ENCODE assay signal across 1 cellular context in the genomic region with DNA sequence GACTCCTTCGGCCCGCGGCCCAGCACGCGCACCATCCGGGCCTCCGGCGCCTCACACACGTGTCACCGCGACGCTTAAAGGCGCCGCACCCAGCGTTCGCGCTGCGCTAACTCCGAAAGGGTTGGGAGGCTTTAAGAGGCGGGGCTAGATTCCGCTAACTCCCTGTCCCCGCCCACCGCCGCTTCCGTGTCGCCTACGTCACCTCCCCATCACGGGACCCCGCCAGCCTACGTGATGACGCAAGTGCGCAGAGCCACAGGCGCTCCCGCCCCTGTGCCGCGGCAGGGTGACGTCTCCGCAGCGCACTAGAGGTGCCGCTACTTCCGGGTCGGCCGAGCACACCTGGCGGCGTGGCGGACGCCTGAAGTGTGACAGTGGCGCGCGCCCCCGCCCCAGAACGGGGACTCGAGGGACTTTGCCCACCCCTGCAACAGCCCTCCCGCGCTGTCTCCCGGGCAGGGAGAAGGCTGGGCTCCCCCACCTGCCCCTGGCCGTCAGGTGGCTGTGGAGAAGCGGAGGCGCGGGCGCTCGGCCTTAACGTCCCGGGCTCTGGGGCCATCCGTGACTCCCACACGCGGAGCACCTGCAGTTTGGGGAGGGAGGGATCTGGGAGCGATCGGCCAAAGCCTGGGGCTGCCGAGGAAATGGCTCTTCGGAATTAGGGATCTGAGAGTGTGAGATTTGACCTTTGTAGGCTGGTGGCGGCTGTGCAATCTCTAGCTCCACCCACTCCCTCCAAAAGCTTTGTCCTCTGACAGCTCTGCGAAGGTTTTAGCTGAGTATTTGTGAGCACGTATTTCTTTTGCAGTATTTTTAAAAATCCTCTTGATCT.
TF ChIP-seq lines count a peak whose summit lies in the region.

A gene (minus strand): TSS at position 35 of the 832 bp plus-strand sequence. CDS start 4,451 bp downstream, outside the sequence.

TF ChIP-seq in HepG2, 621 proteins besides CTCF, POLR2A, EP300 and RAD21 (continued from another document):
- TF ChIP-seq, protein P1, sequence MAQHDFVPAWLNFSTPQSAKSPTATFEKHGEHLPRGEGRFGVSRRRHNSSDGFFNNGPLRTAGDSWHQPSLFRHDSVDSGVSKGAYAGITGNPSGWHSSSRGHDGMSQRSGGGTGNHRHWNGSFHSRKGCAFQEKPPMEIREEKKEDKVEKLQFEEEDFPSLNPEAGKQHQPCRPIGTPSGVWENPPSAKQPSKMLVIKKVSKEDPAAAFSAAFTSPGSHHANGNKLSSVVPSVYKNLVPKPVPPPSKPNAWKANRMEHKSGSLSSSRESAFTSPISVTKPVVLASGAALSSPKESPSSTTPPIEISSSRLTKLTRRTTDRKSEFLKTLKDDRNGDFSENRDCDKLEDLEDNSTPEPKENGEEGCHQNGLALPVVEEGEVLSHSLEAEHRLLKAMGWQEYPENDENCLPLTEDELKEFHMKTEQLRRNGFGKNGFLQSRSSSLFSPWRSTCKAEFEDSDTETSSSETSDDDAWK (CRISPR knock-in tag; IDR thresholded peaks at IDR 0.05), result no peak
- peak; percentile 85; the same call in 1 of the 2 replicates for TF ChIP-seq SP1 (IDR thresholded peaks at IDR 0.05)
- TF ChIP-seq SP1 (CRISPR knock-in tag; IDR thresholded peaks at IDR 0.05), result peak; percentile 100
- TF ChIP-seq, protein P2, sequence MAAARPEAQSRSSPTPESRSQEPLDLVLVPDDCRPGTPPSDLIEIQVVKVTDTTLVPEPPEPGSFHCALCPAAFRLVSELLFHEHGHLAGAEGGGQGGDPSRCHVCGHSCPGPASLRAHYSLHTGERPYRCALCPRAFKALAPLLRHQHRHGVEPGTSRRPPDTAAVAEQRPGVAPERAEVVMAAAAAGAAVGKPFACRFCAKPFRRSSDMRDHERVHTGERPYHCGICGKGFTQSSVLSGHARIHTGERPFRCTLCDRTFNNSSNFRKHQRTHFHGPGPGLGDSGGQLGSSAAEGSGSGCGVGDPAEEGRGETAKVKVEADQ (CRISPR knock-in tag; IDR thresholded peaks at IDR 0.05; ENCODE audit: borderline replicate concordance), result peak; percentile 99
- TF ChIP-seq, protein P3, sequence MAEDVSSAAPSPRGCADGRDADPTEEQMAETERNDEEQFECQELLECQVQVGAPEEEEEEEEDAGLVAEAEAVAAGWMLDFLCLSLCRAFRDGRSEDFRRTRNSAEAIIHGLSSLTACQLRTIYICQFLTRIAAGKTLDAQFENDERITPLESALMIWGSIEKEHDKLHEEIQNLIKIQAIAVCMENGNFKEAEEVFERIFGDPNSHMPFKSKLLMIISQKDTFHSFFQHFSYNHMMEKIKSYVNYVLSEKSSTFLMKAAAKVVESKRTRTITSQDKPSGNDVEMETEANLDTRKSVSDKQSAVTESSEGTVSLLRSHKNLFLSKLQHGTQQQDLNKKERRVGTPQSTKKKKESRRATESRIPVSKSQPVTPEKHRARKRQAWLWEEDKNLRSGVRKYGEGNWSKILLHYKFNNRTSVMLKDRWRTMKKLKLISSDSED (CRISPR knock-in tag; IDR thresholded peaks at IDR 0.05), result no peak
- no peak; the same call in 1 of the 2 replicates for TF ChIP-seq ZNF30 (CRISPR knock-in tag; IDR thresholded peaks at IDR 0.05)
- TF ChIP-seq, protein P4, sequence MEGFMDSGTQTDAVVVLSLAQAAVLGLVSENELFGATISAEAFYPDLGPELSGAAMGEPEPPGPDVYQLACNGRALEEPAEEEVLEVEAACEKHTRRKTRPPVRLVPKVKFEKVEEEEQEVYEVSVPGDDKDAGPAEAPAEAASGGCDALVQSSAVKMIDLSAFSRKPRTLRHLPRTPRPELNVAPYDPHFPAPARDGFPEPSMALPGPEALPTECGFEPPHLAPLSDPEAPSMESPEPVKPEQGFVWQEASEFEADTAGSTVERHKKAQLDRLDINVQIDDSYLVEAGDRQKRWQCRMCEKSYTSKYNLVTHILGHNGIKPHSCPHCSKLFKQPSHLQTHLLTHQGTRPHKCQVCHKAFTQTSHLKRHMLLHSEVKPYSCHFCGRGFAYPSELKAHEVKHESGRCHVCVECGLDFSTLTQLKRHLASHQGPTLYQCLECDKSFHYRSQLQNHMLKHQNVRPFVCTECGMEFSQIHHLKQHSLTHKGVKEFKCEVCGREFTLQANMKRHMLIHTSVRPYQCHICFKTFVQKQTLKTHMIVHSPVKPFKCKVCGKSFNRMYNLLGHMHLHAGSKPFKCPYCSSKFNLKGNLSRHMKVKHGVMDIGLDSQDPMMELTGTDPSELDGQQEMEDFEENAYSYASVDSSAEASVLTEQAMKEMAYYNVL (CRISPR knock-in tag; IDR thresholded peaks at IDR 0.05; ENCODE audit: borderline replicate concordance), result peak; percentile 82; the same call in 1 of the 2 replicates
- peak; percentile 97 for TF ChIP-seq TBX2 (CRISPR knock-in tag; IDR thresholded peaks at IDR 0.05; ENCODE audit: borderline replicate concordance)
- peak; percentile 80 for TF ChIP-seq ZNF746 (CRISPR knock-in tag; IDR thresholded peaks at IDR 0.05)
- TF ChIP-seq, protein P5, sequence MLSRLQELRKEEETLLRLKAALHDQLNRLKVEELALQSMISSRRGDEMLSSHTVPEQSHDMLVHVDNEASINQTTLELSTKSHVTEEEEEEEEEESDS (CRISPR knock-in tag; IDR thresholded peaks at IDR 0.05; ENCODE audit: borderline replicate concordance), result peak; percentile 97; the same call in 1 of the 2 replicates
- TF ChIP-seq SMARCE1 (IDR thresholded peaks at IDR 0.05; ENCODE audit: borderline replicate concordance), result no peak
- peak; percentile 99 for TF ChIP-seq MXD4 (CRISPR knock-in tag; IDR thresholded peaks at IDR 0.05)
- TF ChIP-seq, protein P6, sequence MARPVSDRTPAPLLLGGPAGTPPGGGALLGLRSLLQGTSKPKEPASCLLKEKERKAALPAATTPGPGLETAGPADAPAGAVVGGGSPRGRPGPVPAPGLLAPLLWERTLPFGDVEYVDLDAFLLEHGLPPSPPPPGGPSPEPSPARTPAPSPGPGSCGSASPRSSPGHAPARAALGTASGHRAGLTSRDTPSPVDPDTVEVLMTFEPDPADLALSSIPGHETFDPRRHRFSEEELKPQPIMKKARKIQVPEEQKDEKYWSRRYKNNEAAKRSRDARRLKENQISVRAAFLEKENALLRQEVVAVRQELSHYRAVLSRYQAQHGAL (CRISPR knock-in tag; IDR thresholded peaks at IDR 0.05; ENCODE audit: not compliant biosample characterization), result peak; percentile 71
- TF ChIP-seq, protein P7, sequence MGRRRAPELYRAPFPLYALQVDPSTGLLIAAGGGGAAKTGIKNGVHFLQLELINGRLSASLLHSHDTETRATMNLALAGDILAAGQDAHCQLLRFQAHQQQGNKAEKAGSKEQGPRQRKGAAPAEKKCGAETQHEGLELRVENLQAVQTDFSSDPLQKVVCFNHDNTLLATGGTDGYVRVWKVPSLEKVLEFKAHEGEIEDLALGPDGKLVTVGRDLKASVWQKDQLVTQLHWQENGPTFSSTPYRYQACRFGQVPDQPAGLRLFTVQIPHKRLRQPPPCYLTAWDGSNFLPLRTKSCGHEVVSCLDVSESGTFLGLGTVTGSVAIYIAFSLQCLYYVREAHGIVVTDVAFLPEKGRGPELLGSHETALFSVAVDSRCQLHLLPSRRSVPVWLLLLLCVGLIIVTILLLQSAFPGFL (CRISPR knock-in tag; IDR thresholded peaks at IDR 0.05), result no peak
- peak; percentile 98 for TF ChIP-seq ZNF547 (CRISPR knock-in tag; IDR thresholded peaks at IDR 0.05)
- peak; percentile 52 for TF ChIP-seq WIZ (CRISPR knock-in tag; IDR thresholded peaks at IDR 0.05)
- TF ChIP-seq NFE2L2 (IDR thresholded peaks at IDR 0.05; ENCODE audit: low read length), result no peak
- peak; percentile 89 for TF ChIP-seq ZNF335 (CRISPR knock-in tag; IDR thresholded peaks at IDR 0.05)
